In genomic region chr12:53603196-53603595, GRCh38 we compare ENCODE assay signal across 1 cellular context.
TF ChIP-seq lines count a peak whose summit lies in the region.

No MANE protein-coding gene starts in this region.

TF ChIP-seq in neural cell, 6 proteins besides CTCF, POLR2A, EP300 and RAD21:
- TF ChIP-seq SMC3 (conservative IDR thresholded peaks at IDR 0.05; ENCODE audit: poor library complexity) (no peak), TAF1 (IDR thresholded peaks at IDR 0.05; ENCODE audit: low read depth) (no peak)
TF ChIP-seq in neural cell: peak in this region for 0.
